6 cellular contexts compared by ENCODE assay signal in genomic region chr19:1214299-1214861, GRCh38. TPM values are rescaled to one million over a fixed set of nuclear protein-coding genes. Genes with fewer than 3 reads are reported as not detected.
DNase-seq lines count a peak whose midpoint lies in the region; ATAC-seq lines count a peak whose summit lies in the region.

No MANE protein-coding gene starts in this region.

- H3K23ac ChIP-seq in mesenchymal stem cell (ENCODE audit: low read length in 2 of 2): peak overlapping the region in 1 of 2 experiments; percentile 25

- no peaks in the 10 kb centered on the region for H3K9me3 ChIP-seq in BLaER1 treated with 17β-estradiol and CSF1 and Interleukin-3, amounts not matched to agents 10 nM and 100 nM (replicated peaks in 1 of 11)
- H3K9me3 ChIP-seq in mesenchymal stem cell (ENCODE audit: control insufficient read depth, low read length): no peaks in the 10 kb centered on the region

- peak overlapping the region; percentile 91 for H3K27ac Mint-ChIP-seq in activated naive CD8-positive, alpha-beta T cell

- H3K18ac ChIP-seq in mesenchymal stem cell (ENCODE audit: low read depth in 1 of 2, low read length in 2 of 2): peak overlapping the region; percentile 24 to 76

- H3K36me3 Mint-ChIP-seq in activated naive CD8-positive, alpha-beta T cell: no peaks in the 10 kb centered on the region

- no peaks in the 10 kb centered on the region for H3K27me3 ChIP-seq in BLaER1 treated with 17β-estradiol and CSF1 and Interleukin-3, amounts not matched to agents 10 nM and 100 nM
- H3K27me3 ChIP-seq in mesenchymal stem cell (ENCODE audit: control insufficient read depth in 1 of 2, insufficient read depth in 1 of 2, low read length in 2 of 2): no peaks in the 10 kb centered on the region

- H2BK12ac ChIP-seq in mesenchymal stem cell (ENCODE audit: low read length in 2 of 2): peak overlapping the region in 1 of 2 experiments; percentile 79

- H3K4me1 ChIP-seq in BLaER1 treated with 17β-estradiol and CSF1 and Interleukin-3, amounts not matched to agents 10 nM and 100 nM: peaks cover 61 to 97% (median 81%) of the 10 kb centered on the region in 10 experiments
- peaks cover 60% of the 10 kb centered on the region for H3K4me1 ChIP-seq in mesenchymal stem cell (ENCODE audit: control insufficient read depth, insufficient read depth, low read depth, low read length)

- H3K9ac ChIP-seq in BLaER1 treated with 17β-estradiol and CSF1 and Interleukin-3, amounts not matched to agents 10 nM and 100 nM: peak overlapping the region; percentile 68 to 85 (median 78)
- H3K9ac ChIP-seq in mesenchymal stem cell (ENCODE audit: low read length): no peak overlapping the region

- 85% methylated on average over 21 of the region's 21 CpGs for WGBS in mesenchymal stem cell

- peak overlapping the region; percentile 33 for H4K8ac ChIP-seq in mesenchymal stem cell (ENCODE audit: low read length)

- H2AFZ ChIP-seq in mesenchymal stem cell (ENCODE audit: low read depth, low read length): no peak overlapping the region

- peak overlapping the region; percentile 78 for H4K91ac ChIP-seq in mesenchymal stem cell (ENCODE audit: low read length)

- no peak overlapping the region for H2AK5ac ChIP-seq in mesenchymal stem cell (ENCODE audit: low read length, severe bottlenecking)

- H3K4me2 ChIP-seq in BLaER1 treated with 17β-estradiol and CSF1 and Interleukin-3, amounts not matched to agents 10 nM and 100 nM: peak overlapping the region; percentile 84 to 100 (median 92)
- no peak overlapping the region for H3K4me2 ChIP-seq in mesenchymal stem cell (ENCODE audit: low read length, poor library complexity, severe bottlenecking)

- peaks cover 26 to 77% (median 59%) of the 10 kb centered on the region in 11 experiments for H3K36me3 ChIP-seq in BLaER1 treated with 17β-estradiol and CSF1 and Interleukin-3, amounts not matched to agents 10 nM and 100 nM
- peaks cover 10 to 59% of the 10 kb centered on the region in 2 experiments for H3K36me3 ChIP-seq in mesenchymal stem cell (ENCODE audit: control insufficient read depth in 1 of 2, insufficient read depth in 2 of 2, low read depth in 1 of 2, low read length in 2 of 2)

- peak overlapping the region; percentile 63 to 88 (median 82) for H3K27ac ChIP-seq in BLaER1 treated with 17β-estradiol and CSF1 and Interleukin-3, amounts not matched to agents 10 nM and 100 nM
- H3K27ac ChIP-seq in mesenchymal stem cell (ENCODE audit: low read length, poor library complexity, severe bottlenecking): peak overlapping the region; percentile 71

- H2BK15ac ChIP-seq in mesenchymal stem cell (ENCODE audit: low read depth, poor library complexity, severe bottlenecking): peak overlapping the region; percentile 20

- peak overlapping the region; percentile 77 for H3K4me3 Mint-ChIP-seq in activated naive CD8-positive, alpha-beta T cell

- no peaks in the 10 kb centered on the region for H3K27me3 Mint-ChIP-seq in activated naive CD8-positive, alpha-beta T cell

- peak overlapping the region in 2 of 10 experiments; percentile 23 to 56; a peak in 4 of 20 replicates for H3K4me3 ChIP-seq in BLaER1 treated with 17β-estradiol and CSF1 and Interleukin-3, amounts not matched to agents 10 nM and 100 nM
- no peak overlapping the region for H3K4me3 ChIP-seq in mesenchymal stem cell (ENCODE audit: insufficient read depth in 1 of 2, low read depth in 1 of 2, low read length in 2 of 2)

- no peak for DNase-seq in mesenchymal stem cell
- DNase-seq in DMS53 treated with DMSO at 0.1 percent for 48 hours (lab: John Stamatoyannopoulos, UW; ENCODE audit: unreplicated experiment): no peak

- H3K79me1 ChIP-seq in mesenchymal stem cell (replicated peaks; ENCODE audit: low read length, poor library complexity, severe bottlenecking): peaks cover 2% of the 10 kb centered on the region

- no peak overlapping the region for H2BK5ac ChIP-seq in mesenchymal stem cell (ENCODE audit: low read depth, low read length, poor library complexity, severe bottlenecking)

- peak overlapping the region; percentile 41 to 80 for H3K4ac ChIP-seq in mesenchymal stem cell (ENCODE audit: low read depth in 1 of 2, low read length in 2 of 2)

- peaks cover 24% of the 10 kb centered on the region for H3K4me1 Mint-ChIP-seq in activated naive CD8-positive, alpha-beta T cell (ENCODE audit: low read depth)

- no peaks in the 10 kb centered on the region for H3K9me3 Mint-ChIP-seq in activated naive CD8-positive, alpha-beta T cell (ENCODE audit: low read depth)

- peaks cover 73 to 100% (median 93%) of the 10 kb centered on the region in 11 experiments for H4K20me1 ChIP-seq in BLaER1 treated with 17β-estradiol and CSF1 and Interleukin-3, amounts not matched to agents 10 nM and 100 nM

- peak overlapping the region in 1 of 2 experiments; percentile 50 for H3K14ac ChIP-seq in mesenchymal stem cell (ENCODE audit: low read length in 2 of 2)

- ATAC-seq in GM21381 (IDR thresholded peaks at IDR 0.05; ENCODE audit: unreplicated experiment) (no peak), HG03097 (IDR thresholded peaks at IDR 0.05; ENCODE audit: low FRiP score, unreplicated experiment) (no peak)

- H2BK120ac ChIP-seq in mesenchymal stem cell (ENCODE audit: low read depth, low read length): no peak overlapping the region

RNA-seq across cellular contexts. Expression of gene STK11, which starts 8.8 kb away (rescaled TPM):
- 31.4 TPM for polyA plus RNA-seq in mesenchymal stem cell (2013, experiment 1 of 2)
- polyA plus RNA-seq in mesenchymal stem cell (2013, experiment 2 of 2): 31.8 TPM

RNA-seq across cellular contexts. Expression of gene CBARP, which starts 23.4 kb away (rescaled TPM):
- polyA plus RNA-seq in mesenchymal stem cell (2013, experiment 1 of 2): 8.1 TPM
- polyA plus RNA-seq in mesenchymal stem cell (2013, experiment 2 of 2): 8.0 TPM

RNA-seq across cellular contexts. Expression of gene ATP5F1D, which starts 27.2 kb away (rescaled TPM):
- polyA plus RNA-seq in mesenchymal stem cell (2013, experiment 1 of 2): 121 TPM
- polyA plus RNA-seq in mesenchymal stem cell (2013, experiment 2 of 2): 127 TPM

RNA-seq across cellular contexts. Expression of gene MIDN, which starts 34.0 kb away (rescaled TPM):
- polyA plus RNA-seq in mesenchymal stem cell (2013, experiment 1 of 2): 58.6 TPM
- polyA plus RNA-seq in mesenchymal stem cell (2013, experiment 2 of 2): 58.0 TPM

RNA-seq across cellular contexts. Expression of gene SBNO2, which starts 40.3 kb away (rescaled TPM):
- 32.3 TPM for polyA plus RNA-seq in mesenchymal stem cell (2013, experiment 1 of 2)
- polyA plus RNA-seq in mesenchymal stem cell (2013, experiment 2 of 2): 31.7 TPM
